ENCODE assay signal across 15 cellular contexts in the genomic region with DNA sequence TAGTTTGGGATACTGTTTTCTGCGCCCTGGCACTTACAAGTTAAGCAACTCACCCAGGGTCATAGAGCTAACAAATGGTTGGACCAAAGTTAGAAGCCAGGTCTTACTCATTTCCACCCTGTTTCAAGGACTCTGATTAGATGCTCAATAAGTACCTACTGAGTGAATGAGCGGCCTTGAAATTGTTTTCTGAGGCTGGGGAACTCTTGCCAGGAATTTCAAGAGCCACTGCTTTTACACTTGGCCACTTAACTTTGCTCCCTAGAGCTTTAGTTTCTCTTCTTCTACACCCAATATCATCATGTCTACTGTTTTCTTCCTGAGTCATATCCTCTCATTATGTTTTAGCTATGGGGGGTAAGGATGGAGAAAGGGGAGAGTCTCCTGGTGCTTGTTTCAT.
A peak's percentile ranks its signal among the peaks of the same experiment; 100 is the strongest.
DNase-seq lines count a peak whose midpoint lies in the region; ATAC-seq, FAIRE-seq and TF ChIP-seq lines count a peak whose summit lies in the region.
"Had no signal": no experiment of that assay in that cellular context is flagged by ENCODE, and none has a peak within 500 bp of the region (broad histone marks: within the 10 kb centered on the region; RNA-seq: fewer than 3 reads in every experiment).

No MANE protein-coding gene starts in this region.

- no peak for ATAC-seq in stimulated activated naive CD8-positive, alpha-beta T cell treated with anti-CD3 and anti-CD28 coated beads, Interleukin-15, Interleukin-2, amounts not matched to agents 100 U/mL and 50 U/mL, for 24 hours
- ATAC-seq in GM21515 (IDR thresholded peaks at IDR 0.05; ENCODE audit: unreplicated experiment) (no peak), omental fat pad (ENCODE audit: low FRiP score) (no peak)
- ATAC-seq: A549; activated CD4-positive, alpha-beta T cell treated with anti-CD3 and anti-CD28 coated beads for 36 hours had no signal

- DNase-seq in stimulated activated naive CD8-positive, alpha-beta T cell treated with anti-CD3 and anti-CD28 coated beads, Interleukin-15, Interleukin-2, amounts not matched to agents 100 U/mL and 50 U/mL, for 24 hours, result no peak
- DNase-seq in bronchial epithelial cell (ENCODE audit: low read depth) (peak; percentile 29), mesenchymal stem cell (peak; percentile 79), nephron progenitor cell (no peak), omental fat pad (ENCODE audit: low spot score) (no peak), SKM-1 (lab: John Stamatoyannopoulos, UW; ENCODE audit: unreplicated experiment) (no peak)
- DNase-seq: activated CD4-positive, alpha-beta T cell treated with anti-CD3 and anti-CD28 coated beads for 36 hours; activated effector memory CD4-positive, alpha-beta T cell treated with Interleukin-2 at 50 U/mL for 16 hours; endodermal cell; NCI-H446; SIG-M5; transverse colon had no signal

- no peak overlapping the region for H2AFZ ChIP-seq in mesenchymal stem cell (ENCODE audit: low read depth, low read length)

- peak overlapping the region; percentile 2 for H3K27ac ChIP-seq in mesenchymal stem cell (ENCODE audit: low read length, poor library complexity, severe bottlenecking)

- H3K27me3 Mint-ChIP-seq in stimulated activated naive CD8-positive, alpha-beta T cell treated with anti-CD3 and anti-CD28 coated beads, Interleukin-15, Interleukin-2, amounts not matched to agents 100 ng/mL and 50 ng/mL, for 24 hours, result no peaks in the 10 kb centered on the region
- peaks cover 5% of the 10 kb centered on the region for H3K27me3 Mint-ChIP-seq in nephron progenitor cell (ENCODE audit: low read depth, poor library complexity)
- H3K27me3 Mint-ChIP-seq: activated CD4-positive, alpha-beta T cell treated with anti-CD3 and anti-CD28 coated beads for 36 hours had no signal

- H3K18ac ChIP-seq in mesenchymal stem cell (ENCODE audit: low read depth in 1 of 2, low read length in 2 of 2), result peak overlapping the region in 1 of 2 experiments; percentile 3

- H3K4me3 ChIP-seq in bronchial epithelial cell (ENCODE audit: low read depth, low read length) (no peak overlapping the region), mesenchymal stem cell (ENCODE audit: insufficient read depth in 1 of 2, low read depth in 1 of 2, low read length in 2 of 2) (no peak overlapping the region)
- H3K4me3 ChIP-seq: A549, transverse colon had no signal

- no peaks in the 10 kb centered on the region for H3K9me3 Mint-ChIP-seq in stimulated activated naive CD8-positive, alpha-beta T cell treated with anti-CD3 and anti-CD28 coated beads, Interleukin-15, Interleukin-2, amounts not matched to agents 100 ng/mL and 50 ng/mL, for 24 hours
- peaks cover 15% of the 10 kb centered on the region for H3K9me3 Mint-ChIP-seq in nephron progenitor cell

- H2BK120ac ChIP-seq in mesenchymal stem cell (ENCODE audit: low read depth, low read length), result peak overlapping the region; percentile 27

- peaks cover 46% of the 10 kb centered on the region for H3K4me1 Mint-ChIP-seq in stimulated activated naive CD8-positive, alpha-beta T cell treated with anti-CD3 and anti-CD28 coated beads, Interleukin-15, Interleukin-2, amounts not matched to agents 100 ng/mL and 50 ng/mL, for 24 hours (ENCODE audit: low read depth)
- H3K4me1 Mint-ChIP-seq in nephron progenitor cell, result peaks cover 83% of the 10 kb centered on the region

- no peaks in the 10 kb centered on the region for H3K79me1 ChIP-seq in mesenchymal stem cell (replicated peaks; ENCODE audit: low read length, poor library complexity, severe bottlenecking)

- no peaks in the 10 kb centered on the region for H3K36me3 Mint-ChIP-seq in stimulated activated naive CD8-positive, alpha-beta T cell treated with anti-CD3 and anti-CD28 coated beads, Interleukin-15, Interleukin-2, amounts not matched to agents 100 ng/mL and 50 ng/mL, for 24 hours (ENCODE audit: low read depth)
- peaks cover 11% of the 10 kb centered on the region for H3K36me3 Mint-ChIP-seq in nephron progenitor cell (ENCODE audit: low read depth)

- no peak overlapping the region for H4K8ac ChIP-seq in mesenchymal stem cell (ENCODE audit: low read length)

- H3K27me3 ChIP-seq in bronchial epithelial cell (ENCODE audit: control insufficient read depth, insufficient read depth, low read length) (no peaks in the 10 kb centered on the region), mesenchymal stem cell (ENCODE audit: control insufficient read depth in 1 of 2, insufficient read depth in 1 of 2, low read length in 2 of 2) (no peaks in the 10 kb centered on the region)
- H3K27me3 ChIP-seq: transverse colon had no signal

- TF ChIP-seq CTCF in bronchial epithelial cell (IDR thresholded peaks at IDR 0.05; ENCODE audit: insufficient read depth, low read length, severe bottlenecking) (no peak), nephron progenitor cell (IDR thresholded peaks at IDR 0.05) (no peak), omental fat pad (IDR thresholded peaks at IDR 0.05) (no peak)

- peaks cover 20% of the 10 kb centered on the region for H3K4me1 ChIP-seq in mesenchymal stem cell (ENCODE audit: control insufficient read depth, insufficient read depth, low read depth, low read length)

- H3K14ac ChIP-seq in mesenchymal stem cell (ENCODE audit: low read length in 2 of 2), result no peak overlapping the region

- H2BK12ac ChIP-seq in mesenchymal stem cell (ENCODE audit: low read length in 2 of 2), result peak overlapping the region; percentile 8 to 78

- H3K4me2 ChIP-seq in mesenchymal stem cell (ENCODE audit: low read length, poor library complexity, severe bottlenecking), result no peak overlapping the region
- H3K4me2 ChIP-seq: A549 had no signal

- no peak overlapping the region for H3K23ac ChIP-seq in mesenchymal stem cell (ENCODE audit: low read length in 2 of 2)

- no peak overlapping the region for H3K4me3 Mint-ChIP-seq in stimulated activated naive CD8-positive, alpha-beta T cell treated with anti-CD3 and anti-CD28 coated beads, Interleukin-15, Interleukin-2, amounts not matched to agents 100 ng/mL and 50 ng/mL, for 24 hours
- H3K4me3 Mint-ChIP-seq in nephron progenitor cell, result no peak overlapping the region
- H3K4me3 Mint-ChIP-seq: activated CD4-positive, alpha-beta T cell treated with anti-CD3 and anti-CD28 coated beads for 36 hours; endodermal cell had no signal

- H3K9ac ChIP-seq in mesenchymal stem cell (ENCODE audit: low read length), result no peak overlapping the region

- 24% methylated on average over 2 of the region's 2 CpGs for WGBS in mesenchymal stem cell

- no peak overlapping the region for H2BK5ac ChIP-seq in mesenchymal stem cell (ENCODE audit: low read depth, low read length, poor library complexity, severe bottlenecking)

- H3K4ac ChIP-seq in mesenchymal stem cell (ENCODE audit: low read depth in 1 of 2, low read length in 2 of 2), result no peak overlapping the region

- H3K27ac Mint-ChIP-seq in stimulated activated naive CD8-positive, alpha-beta T cell treated with anti-CD3 and anti-CD28 coated beads, Interleukin-15, Interleukin-2, amounts not matched to agents 100 ng/mL and 50 ng/mL, for 24 hours, result peak overlapping the region; percentile 27
- no peak overlapping the region for H3K27ac Mint-ChIP-seq in nephron progenitor cell
- H3K27ac Mint-ChIP-seq: activated CD4-positive, alpha-beta T cell treated with anti-CD3 and anti-CD28 coated beads for 36 hours; endodermal cell had no signal

- H2BK15ac ChIP-seq in mesenchymal stem cell (ENCODE audit: low read depth, poor library complexity, severe bottlenecking), result no peak overlapping the region

- H3K9me3 ChIP-seq in mesenchymal stem cell (ENCODE audit: control insufficient read depth, low read length), result no peaks in the 10 kb centered on the region
- H3K9me3 ChIP-seq: A549, transverse colon had no signal

- H3K36me3 ChIP-seq in bronchial epithelial cell (ENCODE audit: control insufficient read depth, insufficient read depth, low read length) (no peaks in the 10 kb centered on the region), mesenchymal stem cell (ENCODE audit: control insufficient read depth in 1 of 2, insufficient read depth in 2 of 2, low read depth in 1 of 2, low read length in 2 of 2) (no peaks in the 10 kb centered on the region)
- H3K36me3 ChIP-seq: transverse colon had no signal

- H4K91ac ChIP-seq in mesenchymal stem cell (ENCODE audit: low read length), result no peak overlapping the region

- H2AK5ac ChIP-seq in mesenchymal stem cell (ENCODE audit: low read length, severe bottlenecking), result peak overlapping the region; percentile 26

- no peak for FAIRE-seq in bronchial epithelial cell (lab: Jason Lieb, UNC)
- FAIRE-seq: A549 had no signal

Comparison
In these comparisons a context has a peak if more than half of its experiments do, and no peak if none do; other contexts are left out.
1. DNase-seq: peak in bronchial epithelial cell (single experiment) and mesenchymal stem cell (single experiment); none in stimulated activated naive CD8-positive, alpha-beta T cell treated with anti-CD3 and anti-CD28 coated beads, Interleukin-15, Interleukin-2, amounts not matched to agents 100 U/mL and 50 U/mL, for 24 hours (single experiment), nephron progenitor cell (single experiment), omental fat pad (single experiment) and SKM-1 (single experiment).